ENCODE assay signal across 21 cellular contexts in the genomic region with DNA sequence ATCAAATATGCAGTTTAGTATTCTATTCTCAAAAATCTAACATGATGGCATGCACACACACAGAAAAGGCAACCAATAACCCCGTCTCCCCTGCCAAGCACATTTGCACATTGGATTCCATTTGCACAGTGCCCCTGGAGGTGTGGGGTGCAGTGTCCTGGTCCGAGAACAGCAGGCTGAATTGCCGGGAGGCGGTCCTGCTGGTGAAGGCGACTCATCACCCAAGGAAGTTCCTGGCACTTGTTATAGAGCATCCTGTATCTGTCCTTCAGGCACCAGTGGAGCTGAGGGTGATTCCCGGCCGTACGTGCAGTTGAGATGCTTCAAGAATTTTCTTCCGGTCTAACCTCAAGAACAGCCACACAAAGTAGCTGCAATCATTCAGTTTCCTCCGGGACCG.
DNase-seq lines count a peak whose midpoint lies in the region; ATAC-seq, FAIRE-seq and TF ChIP-seq lines count a peak whose summit lies in the region.
"Had no signal": no experiment of that assay in that cellular context is flagged by ENCODE, and none has a peak within 500 bp of the region (broad histone marks: within the 10 kb centered on the region; RNA-seq: fewer than 3 reads in every experiment).

No MANE protein-coding gene starts in this region.

- ATAC-seq in SK-N-SH treated with all-trans-retinoic acid at 6 μM for 48 hours (no peak), GM21576 (IDR thresholded peaks at IDR 0.05; ENCODE audit: unreplicated experiment) (no peak)
- ATAC-seq: activated CD4-positive, alpha-beta T cell treated with anti-CD3 and anti-CD28 coated beads for 36 hours had no signal

- no peaks in the 10 kb centered on the region for H3K36me3 ChIP-seq in SK-N-SH (replicated peaks in 1 of 2; ENCODE audit: control insufficient read depth in 1 of 2, insufficient read depth in 2 of 2, low read length in 1 of 2)
- no peaks in the 10 kb centered on the region for H3K36me3 ChIP-seq in endodermal cell (ENCODE audit: control insufficient read depth, insufficient read depth, low read length)
- no peaks in the 10 kb centered on the region for H3K36me3 ChIP-seq in tibial artery
- H3K36me3 ChIP-seq: left ventricle myocardium inferior, neural progenitor cell, spleen, upper lobe of left lung had no signal

- no peak overlapping the region for H3K27ac ChIP-seq in SK-N-SH (ENCODE audit: low read depth in 2 of 2, low read length in 1 of 2)
- H3K27ac ChIP-seq in endodermal cell (ENCODE audit: low read depth, low read length), result no peak overlapping the region
- H3K27ac ChIP-seq in tibial artery, result no peak overlapping the region
- H3K27ac ChIP-seq: 22Rv1, left ventricle myocardium inferior, neural progenitor cell, spleen, upper lobe of left lung had no signal

- H3K4me1 Mint-ChIP-seq in endodermal cell, result no peaks in the 10 kb centered on the region
- H3K4me1 Mint-ChIP-seq: activated CD4-positive, alpha-beta T cell treated with anti-CD3 and anti-CD28 coated beads for 36 hours; activated naive CD4-positive, alpha-beta T cell treated with anti-CD3 and anti-CD28 coated beads, Interleukin-2, amount 50 U/mL, for 24 hours; neural progenitor cell had no signal

- H3K79me2 ChIP-seq in SK-N-SH (ENCODE audit: insufficient read depth), result no peaks in the 10 kb centered on the region

- TF ChIP-seq EP300 in SK-N-SH (IDR thresholded peaks at IDR 0.05; ENCODE audit: borderline replicate concordance in 1 of 2, low read depth in 1 of 2, low read length in 1 of 2), result no peak

- POLR2A ChIA-PET in SK-N-SH (lab: Yijun Ruan, JAX), result no interaction called here
- POLR2A ChIA-PET in HEK293T (lab: Yijun Ruan, JAX), result no interaction called here

- peak; percentile 22 for DNase-seq in SK-N-SH
- DNase-seq in NCI-H1694 (lab: John Stamatoyannopoulos, UW), result peak; percentile 42
- DNase-seq in endodermal cell, result peak; percentile 57
- peak; percentile 47 for DNase-seq in urothelium cell line (ENCODE audit: low spot score)
- DNase-seq in tibial artery, result no peak
- DNase-seq in HEK293T (ENCODE audit: extremely low spot score), result no peak
- DNase-seq: activated CD4-positive, alpha-beta T cell treated with anti-CD3 and anti-CD28 coated beads for 36 hours; Caco-2; effector CD8-positive, alpha-beta T cell; Karpas-422; left ventricle myocardium inferior; NCI-H1092; NCI-H524; spleen had no signal

- TF ChIP-seq RAD21 in SK-N-SH (IDR thresholded peaks at IDR 0.05; ENCODE audit: low read length), result no peak

- TF ChIP-seq CTCF in SK-N-SH (IDR thresholded peaks at IDR 0.05), result no peak
- no peak for TF ChIP-seq CTCF in endodermal cell (conservative IDR thresholded peaks at IDR 0.05)
- no peak for TF ChIP-seq CTCF in tibial artery (IDR thresholded peaks at IDR 0.05)

- CTCF ChIA-PET in SK-N-SH (lab: Yijun Ruan, JAX) (no interaction called here), HEK293T (lab: Yijun Ruan, JAX) (no interaction called here)

- no peak overlapping the region for H3K27ac Mint-ChIP-seq in endodermal cell
- H3K27ac Mint-ChIP-seq: activated CD4-positive, alpha-beta T cell treated with anti-CD3 and anti-CD28 coated beads for 36 hours; activated naive CD4-positive, alpha-beta T cell treated with anti-CD3 and anti-CD28 coated beads, Interleukin-2, amount 50 U/mL, for 24 hours; neural progenitor cell had no signal

- H3K9ac ChIP-seq in SK-N-SH (no peak overlapping the region), endodermal cell (ENCODE audit: extremely low read depth, low read length, poor library complexity, severe bottlenecking) (no peak overlapping the region)
- H3K9ac ChIP-seq: neural progenitor cell had no signal

- no peak for FAIRE-seq in urothelium cell line (lab: Jason Lieb, UNC)
- FAIRE-seq: TTC549 had no signal

- no peaks in the 10 kb centered on the region for H3F3A ChIP-seq in SK-N-SH (replicated peaks; ENCODE audit: insufficient read depth)

- H3K4me3 Mint-ChIP-seq in endodermal cell, result no peak overlapping the region
- H3K4me3 Mint-ChIP-seq: activated CD4-positive, alpha-beta T cell treated with anti-CD3 and anti-CD28 coated beads for 36 hours; activated naive CD4-positive, alpha-beta T cell treated with anti-CD3 and anti-CD28 coated beads, Interleukin-2, amount 50 U/mL, for 24 hours; neural progenitor cell had no signal

- H3K9me2 ChIP-seq in SK-N-SH, result no peaks in the 10 kb centered on the region

- H3K27me3 ChIP-seq in SK-N-SH (ENCODE audit: insufficient read depth) (no peaks in the 10 kb centered on the region), endodermal cell (ENCODE audit: control insufficient read depth, insufficient read depth, low read length, poor library complexity, severe bottlenecking) (no peaks in the 10 kb centered on the region), tibial artery (no peaks in the 10 kb centered on the region)
- H3K27me3 ChIP-seq: neural progenitor cell, spleen, upper lobe of left lung had no signal

- no peak overlapping the region for H3K4me2 ChIP-seq in SK-N-SH
- H3K4me2 ChIP-seq: neural progenitor cell had no signal

- intact Hi-C loops in tibial artery (cut with DNase I; ENCODE audit: low total_unique reads), result no loop called here

- peaks cover 19% of the 10 kb centered on the region for H3K9me3 Mint-ChIP-seq in endodermal cell

- H4K20me1 ChIP-seq in SK-N-SH (ENCODE audit: insufficient read depth), result no peaks in the 10 kb centered on the region

- WGBS in SK-N-SH (ENCODE audit: low lambda C conversion rate), result 58% methylated on average over 9 of the region's 11 CpGs
- 87 to 91% methylated on average over 4 to 11 of the region's 11 CpGs for WGBS in endodermal cell (ENCODE audit: insufficient coverage in 1 of 2, insufficient read length in 1 of 2), 2 experiments

- H3K4me3 ChIP-seq in SK-N-SH (ENCODE audit: low read depth in 2 of 2, low read length in 1 of 2), result no peak overlapping the region
- no peak overlapping the region for H3K4me3 ChIP-seq in endodermal cell (ENCODE audit: low read length)
- H3K4me3 ChIP-seq in tibial artery, result no peak overlapping the region
- H3K4me3 ChIP-seq: left ventricle myocardium inferior, neural progenitor cell, spleen, upper lobe of left lung had no signal

- H2AFZ ChIP-seq in SK-N-SH (ENCODE audit: low read depth), result no peak overlapping the region

- H3K27me3 Mint-ChIP-seq in endodermal cell (ENCODE audit: insufficient read depth), result no peaks in the 10 kb centered on the region
- H3K27me3 Mint-ChIP-seq: activated CD4-positive, alpha-beta T cell treated with anti-CD3 and anti-CD28 coated beads for 36 hours had no signal

- H3K9me3 ChIP-seq in SK-N-SH (no peaks in the 10 kb centered on the region), endodermal cell (ENCODE audit: control insufficient read depth, low read length) (peaks cover 9% of the 10 kb centered on the region), tibial artery (peaks cover 0 to 15% (median 2%) of the 10 kb centered on the region in 3 donors)

- H3K4me1 ChIP-seq in SK-N-SH (ENCODE audit: control insufficient read depth in 1 of 2, insufficient read depth in 2 of 2, low read depth in 1 of 2, low read length in 1 of 2), result no peaks in the 10 kb centered on the region; a peak in 1 of 4 replicates
- no peaks in the 10 kb centered on the region for H3K4me1 ChIP-seq in endodermal cell (ENCODE audit: control insufficient read depth, insufficient read depth, low read length)
- no peaks in the 10 kb centered on the region for H3K4me1 ChIP-seq in tibial artery
- H3K4me1 ChIP-seq: Caco-2, left ventricle myocardium inferior, neural progenitor cell, spleen, upper lobe of left lung had no signal

- no peaks in the 10 kb centered on the region for H3K36me3 Mint-ChIP-seq in endodermal cell (ENCODE audit: low read depth)
- H3K36me3 Mint-ChIP-seq: neural progenitor cell had no signal

TF ChIP-seq in SK-N-SH, 30 proteins besides CTCF, POLR2A, EP300 and RAD21:
- no peak for TF ChIP-seq JUND (IDR thresholded peaks at IDR 0.05)

TF ChIP-seq in SK-N-SH treated with all-trans-retinoic acid at 6 μM for 48 hours, 23 proteins besides CTCF, POLR2A, EP300 and RAD21:
- TF ChIP-seq, protein P1, sequence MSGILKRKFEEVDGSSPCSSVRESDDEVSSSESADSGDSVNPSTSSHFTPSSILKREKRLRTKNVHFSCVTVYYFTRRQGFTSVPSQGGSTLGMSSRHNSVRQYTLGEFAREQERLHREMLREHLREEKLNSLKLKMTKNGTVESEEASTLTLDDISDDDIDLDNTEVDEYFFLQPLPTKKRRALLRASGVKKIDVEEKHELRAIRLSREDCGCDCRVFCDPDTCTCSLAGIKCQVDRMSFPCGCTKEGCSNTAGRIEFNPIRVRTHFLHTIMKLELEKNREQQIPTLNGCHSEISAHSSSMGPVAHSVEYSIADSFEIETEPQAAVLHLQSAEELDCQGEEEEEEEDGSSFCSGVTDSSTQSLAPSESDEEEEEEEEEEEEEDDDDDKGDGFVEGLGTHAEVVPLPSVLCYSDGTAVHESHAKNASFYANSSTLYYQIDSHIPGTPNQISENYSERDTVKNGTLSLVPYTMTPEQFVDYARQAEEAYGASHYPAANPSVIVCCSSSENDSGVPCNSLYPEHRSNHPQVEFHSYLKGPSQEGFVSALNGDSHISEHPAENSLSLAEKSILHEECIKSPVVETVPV (CRISPR knock-in tag; IDR thresholded peaks at IDR 0.05), result no peak
- TF ChIP-seq SNAI2 (CRISPR knock-in tag; IDR thresholded peaks at IDR 0.05), result no peak
- no peak for TF ChIP-seq OSR1 (CRISPR knock-in tag; IDR thresholded peaks at IDR 0.05)

TF ChIP-seq in HEK293T, 16 proteins besides CTCF, POLR2A, EP300 and RAD21:
- TF ChIP-seq NFRKB (IDR thresholded peaks at IDR 0.05) (no peak), FOXM1 (IDR thresholded peaks at IDR 0.05; ENCODE audit: borderline replicate concordance) (no peak), CTBP1 (IDR thresholded peaks at IDR 0.05; ENCODE audit: borderline replicate concordance) (no peak), TARDBP (IDR thresholded peaks at IDR 0.05) (no peak), SUZ12 (IDR thresholded peaks at IDR 0.05) (no peak), FOXK2 (IDR thresholded peaks at IDR 0.05) (no peak), ZNF384 (IDR thresholded peaks at IDR 0.05) (no peak)

Comparison
In these comparisons a context has a peak if more than half of its experiments do, and no peak if none do; other contexts are left out.
1. DNase-seq: peak in SK-N-SH (single experiment), NCI-H1694 (single experiment), endodermal cell (single experiment) and urothelium cell line (single experiment); none in tibial artery (0 of 2) and HEK293T (single experiment).